In the genomic region with DNA sequence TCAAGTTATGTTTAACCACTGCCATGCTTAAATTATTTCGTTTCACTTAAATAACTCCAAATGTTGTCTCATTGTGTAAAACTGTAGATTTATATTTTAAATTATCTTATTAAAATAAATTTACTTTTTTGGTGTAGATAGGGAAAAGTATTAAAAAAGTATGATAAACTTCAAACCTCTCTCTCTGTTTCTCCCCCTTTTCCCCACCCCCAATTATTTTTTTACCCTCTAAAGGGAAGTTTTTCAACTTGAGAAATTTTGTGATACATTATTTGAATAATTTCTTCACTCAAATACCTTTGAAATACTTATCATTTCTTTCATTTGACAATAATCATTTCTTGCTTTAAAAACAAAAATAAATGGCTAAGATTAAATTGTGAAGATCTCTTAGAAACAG, we compare ENCODE assay signal across 20 cellular contexts.
"Had no signal": no experiment of that assay in that cellular context is flagged by ENCODE, and none has a peak within 500 bp of the region (broad histone marks: within the 10 kb centered on the region; RNA-seq: fewer than 3 reads in every experiment).

No MANE protein-coding gene starts in this region.

- H3K9me3 ChIP-seq: esophagus muscularis mucosa, gastrocnemius medialis, heart right ventricle, left lung, lower lobe of right lung, mucosa of descending colon had no signal

- H3K36me3 ChIP-seq: gastrocnemius medialis, left lung, lower lobe of right lung had no signal

- H3K4me3 ChIP-seq: coronary artery, dorsolateral prefrontal cortex, esophagus muscularis mucosa, gastrocnemius medialis, heart right ventricle, left lung, lower lobe of right lung, mucosa of descending colon had no signal

- H3K27me3 ChIP-seq: dorsolateral prefrontal cortex, esophagus muscularis mucosa, gastrocnemius medialis, heart right ventricle, left lung had no signal

- H3K4me1 ChIP-seq: esophagus muscularis mucosa, gastrocnemius medialis, left lung, lower lobe of right lung had no signal

- FAIRE-seq: colon, endothelial cell of umbilical vein had no signal

- ATAC-seq: gastrocnemius medialis, heart right ventricle, left cardiac atrium, left lung, left ventricle myocardium superior, lower lobe of right lung, mucosa of descending colon had no signal

- H3K27ac ChIP-seq: coronary artery, dorsolateral prefrontal cortex, esophagus muscularis mucosa, foreskin keratinocyte, gastrocnemius medialis, heart right ventricle, left lung, lower lobe of right lung had no signal

- DNase-seq: dermis blood vessel endothelial cell; dorsolateral prefrontal cortex; effector CD4-positive, alpha-beta T cell; effector memory CD4-positive, alpha-beta T cell; gastrocnemius medialis; glutamatergic neuron; heart right ventricle; immature natural killer cell; islet precursor cell; left cardiac atrium; left lung; left ventricle myocardium superior; lower lobe of right lung; mesenchymal stem cell; mucosa of descending colon had no signal
